ENCODE assay signal across 8 cellular contexts in genomic region chr2:61176755-61177726, GRCh38. TPM values are rescaled to one million over a fixed set of nuclear protein-coding genes. Genes with fewer than 3 reads are reported as not detected.
DNase-seq lines count a peak whose midpoint lies in the region; ATAC-seq and TF ChIP-seq lines count a peak whose summit lies in the region.

No MANE protein-coding gene starts in this region.

- H3K79me2 ChIP-seq in neural cell (replicated peaks; ENCODE audit: insufficient read depth, low read length) = no peaks in the 10 kb centered on the region

- peak overlapping the region; percentile 96 for H2AFZ ChIP-seq in neural cell (ENCODE audit: low read depth, low read length)

- peak; percentile 93 for TF ChIP-seq POLR2A in Raji (IDR thresholded peaks at IDR 0.05; ENCODE audit: insufficient read depth, low read depth, low read length)

- H3K4me3 ChIP-seq in HAP-1 (peak overlapping the region; percentile 53), MG63 (peak overlapping the region; percentile 75), neural cell (ENCODE audit: low read length) (peak overlapping the region; percentile 93)

- H3F3A ChIP-seq in neural cell (ENCODE audit: insufficient read depth, low read length, poor library complexity, severe bottlenecking) = no peaks in the 10 kb centered on the region

- no peaks in the 10 kb centered on the region for H3K9me3 ChIP-seq in HAP-1
- H3K9me3 ChIP-seq in MG63 = no peaks in the 10 kb centered on the region
- H3K9me3 ChIP-seq in neural cell (ENCODE audit: low read length) = no peaks in the 10 kb centered on the region

- no peaks in the 10 kb centered on the region for H3K27me3 Mint-ChIP-seq in stimulated activated naive CD8-positive, alpha-beta T cell treated with anti-CD3 and anti-CD28 coated beads, Interleukin-15, amount 100 ng/mL, for 72 hours

- peaks cover 46% of the 10 kb centered on the region for H3K4me1 Mint-ChIP-seq in stimulated activated naive CD8-positive, alpha-beta T cell treated with anti-CD3 and anti-CD28 coated beads, Interleukin-15, amount 100 ng/mL, for 72 hours

- H3K4me1 ChIP-seq in HAP-1 = peaks cover 26% of the 10 kb centered on the region

- no peaks in the 10 kb centered on the region for H3K9me2 ChIP-seq in neural cell (ENCODE audit: insufficient read depth, low read length)

- peak overlapping the region; percentile 83 for H3K9ac ChIP-seq in neural cell (ENCODE audit: low read length)

- in situ Hi-C loops in HAP-1 (cut with MboI; ENCODE audit: low sequenced_read_pairs) = no loop called here

- peak overlapping the region; percentile 73 for H3K4me2 ChIP-seq in neural cell (ENCODE audit: low read length)

- H3K27ac ChIP-seq in neural cell (ENCODE audit: low read length) = peak overlapping the region; percentile 72

- peak overlapping the region in 1 of 2 donors; percentile 80 for H3K27ac Mint-ChIP-seq in stimulated activated naive CD8-positive, alpha-beta T cell treated with anti-CD3 and anti-CD28 coated beads, Interleukin-15, amount 100 ng/mL, for 72 hours

- peak; percentile 43 for TF ChIP-seq CTCF in neural cell (IDR thresholded peaks at IDR 0.05; ENCODE audit: poor library complexity, severe bottlenecking)

- H3K27me3 ChIP-seq in HAP-1 (ENCODE audit: low read depth) = no peaks in the 10 kb centered on the region
- no peaks in the 10 kb centered on the region for H3K27me3 ChIP-seq in MG63
- H3K27me3 ChIP-seq in neural cell (ENCODE audit: insufficient read depth, low read depth, low read length) = no peaks in the 10 kb centered on the region

- H3K9me3 Mint-ChIP-seq in stimulated activated naive CD8-positive, alpha-beta T cell treated with anti-CD3 and anti-CD28 coated beads, Interleukin-15, amount 100 ng/mL, for 72 hours = no peaks in the 10 kb centered on the region

- ATAC-seq in stimulated activated naive CD8-positive, alpha-beta T cell treated with anti-CD3 and anti-CD28 coated beads, Interleukin-15, amount 100 ng/mL, for 72 hours = peak; percentile 91

- TF ChIP-seq EP300 in neural cell (conservative IDR thresholded peaks at IDR 0.05; ENCODE audit: poor library complexity, severe bottlenecking) = peak; percentile 39

- peaks cover 28% of the 10 kb centered on the region for H3K36me3 ChIP-seq in HAP-1 (replicated peaks)
- H3K36me3 ChIP-seq in MG63 = peaks cover 33% of the 10 kb centered on the region
- H3K36me3 ChIP-seq in neural cell (ENCODE audit: insufficient read depth, low read length) = no peaks in the 10 kb centered on the region

- H3K4me3 Mint-ChIP-seq in stimulated activated naive CD8-positive, alpha-beta T cell treated with anti-CD3 and anti-CD28 coated beads, Interleukin-15, amount 100 ng/mL, for 72 hours = peak overlapping the region; percentile 84 to 89

- H4K20me1 ChIP-seq in neural cell (ENCODE audit: insufficient read depth) = no peaks in the 10 kb centered on the region

- TF ChIP-seq RAD21 in neural cell (conservative IDR thresholded peaks at IDR 0.05) = peak; percentile 44

- DNase-seq in GF-D8 (lab: John Stamatoyannopoulos, UW) = peak; percentile 83
- DNase-seq in HAP-1 (ENCODE audit: low spot score in 2 of 2) = peak; percentile 84 to 96
- DNase-seq in MG63 = peak; percentile 95
- peak; percentile 98 for DNase-seq in activated effector memory CD4-positive, alpha-beta T cell treated with anti-CD3 and anti-CD28 coated beads, Interleukin-2, amount 50 U/mL, for 16 hours
- DNase-seq in fibroblast of the conjunctiva (ENCODE audit: low read depth) = peak; percentile 84
- DNase-seq in stimulated activated naive CD8-positive, alpha-beta T cell treated with anti-CD3 and anti-CD28 coated beads, Interleukin-15, amount 100 ng/mL, for 72 hours = peak; percentile 91 to 93

TF ChIP-seq in neural cell, 6 proteins besides CTCF, POLR2A, EP300 and RAD21:
- TF ChIP-seq MXI1 (conservative IDR thresholded peaks at IDR 0.05; ENCODE audit: poor library complexity, severe bottlenecking) (peak; percentile 68), TAF1 (IDR thresholded peaks at IDR 0.05; ENCODE audit: low read depth) (no peak), SMC3 (conservative IDR thresholded peaks at IDR 0.05; ENCODE audit: poor library complexity) (peak; percentile 51), POLR2AphosphoS5 (IDR thresholded peaks at IDR 0.05) (peak; percentile 70), EZH2 (IDR thresholded peaks at IDR 0.05; ENCODE audit: borderline replicate concordance, insufficient read depth, low read length, poor library complexity, severe bottlenecking) (no peak)
- TF ChIP-seq, protein P1, sequence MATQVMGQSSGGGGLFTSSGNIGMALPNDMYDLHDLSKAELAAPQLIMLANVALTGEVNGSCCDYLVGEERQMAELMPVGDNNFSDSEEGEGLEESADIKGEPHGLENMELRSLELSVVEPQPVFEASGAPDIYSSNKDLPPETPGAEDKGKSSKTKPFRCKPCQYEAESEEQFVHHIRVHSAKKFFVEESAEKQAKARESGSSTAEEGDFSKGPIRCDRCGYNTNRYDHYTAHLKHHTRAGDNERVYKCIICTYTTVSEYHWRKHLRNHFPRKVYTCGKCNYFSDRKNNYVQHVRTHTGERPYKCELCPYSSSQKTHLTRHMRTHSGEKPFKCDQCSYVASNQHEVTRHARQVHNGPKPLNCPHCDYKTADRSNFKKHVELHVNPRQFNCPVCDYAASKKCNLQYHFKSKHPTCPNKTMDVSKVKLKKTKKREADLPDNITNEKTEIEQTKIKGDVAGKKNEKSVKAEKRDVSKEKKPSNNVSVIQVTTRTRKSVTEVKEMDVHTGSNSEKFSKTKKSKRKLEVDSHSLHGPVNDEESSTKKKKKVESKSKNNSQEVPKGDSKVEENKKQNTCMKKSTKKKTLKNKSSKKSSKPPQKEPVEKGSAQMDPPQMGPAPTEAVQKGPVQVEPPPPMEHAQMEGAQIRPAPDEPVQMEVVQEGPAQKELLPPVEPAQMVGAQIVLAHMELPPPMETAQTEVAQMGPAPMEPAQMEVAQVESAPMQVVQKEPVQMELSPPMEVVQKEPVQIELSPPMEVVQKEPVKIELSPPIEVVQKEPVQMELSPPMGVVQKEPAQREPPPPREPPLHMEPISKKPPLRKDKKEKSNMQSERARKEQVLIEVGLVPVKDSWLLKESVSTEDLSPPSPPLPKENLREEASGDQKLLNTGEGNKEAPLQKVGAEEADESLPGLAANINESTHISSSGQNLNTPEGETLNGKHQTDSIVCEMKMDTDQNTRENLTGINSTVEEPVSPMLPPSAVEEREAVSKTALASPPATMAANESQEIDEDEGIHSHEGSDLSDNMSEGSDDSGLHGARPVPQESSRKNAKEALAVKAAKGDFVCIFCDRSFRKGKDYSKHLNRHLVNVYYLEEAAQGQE (IDR thresholded peaks at IDR 0.05; ENCODE audit: borderline replicate concordance) = peak; percentile 61

RNA-seq across cellular contexts. Expression of gene C2orf74, which starts 15.1 kb away (rescaled TPM):
- total RNA-seq in MG63 (2014; rRNA removed; shearing (Covaris generic); ENCODE audit: low replicate concordance) = 27.7 and 59.8 TPM in 2 replicates
- 17.4 and 27.1 TPM in 2 replicates for polyA plus RNA-seq in neural cell
- 6.3 and 11.6 TPM in 2 replicates for polyA minus RNA-seq in neural cell

Comparison
In these comparisons a context has a peak if more than half of its experiments do, and no peak if none do; other contexts are left out.
1. Peak in every context shown above with its lines: DNase-seq, ATAC-seq, H3K4me3 ChIP-seq and H3K27ac ChIP-seq.